Comparison of ENCODE assay signal across 22 cellular contexts in the genomic region with DNA sequence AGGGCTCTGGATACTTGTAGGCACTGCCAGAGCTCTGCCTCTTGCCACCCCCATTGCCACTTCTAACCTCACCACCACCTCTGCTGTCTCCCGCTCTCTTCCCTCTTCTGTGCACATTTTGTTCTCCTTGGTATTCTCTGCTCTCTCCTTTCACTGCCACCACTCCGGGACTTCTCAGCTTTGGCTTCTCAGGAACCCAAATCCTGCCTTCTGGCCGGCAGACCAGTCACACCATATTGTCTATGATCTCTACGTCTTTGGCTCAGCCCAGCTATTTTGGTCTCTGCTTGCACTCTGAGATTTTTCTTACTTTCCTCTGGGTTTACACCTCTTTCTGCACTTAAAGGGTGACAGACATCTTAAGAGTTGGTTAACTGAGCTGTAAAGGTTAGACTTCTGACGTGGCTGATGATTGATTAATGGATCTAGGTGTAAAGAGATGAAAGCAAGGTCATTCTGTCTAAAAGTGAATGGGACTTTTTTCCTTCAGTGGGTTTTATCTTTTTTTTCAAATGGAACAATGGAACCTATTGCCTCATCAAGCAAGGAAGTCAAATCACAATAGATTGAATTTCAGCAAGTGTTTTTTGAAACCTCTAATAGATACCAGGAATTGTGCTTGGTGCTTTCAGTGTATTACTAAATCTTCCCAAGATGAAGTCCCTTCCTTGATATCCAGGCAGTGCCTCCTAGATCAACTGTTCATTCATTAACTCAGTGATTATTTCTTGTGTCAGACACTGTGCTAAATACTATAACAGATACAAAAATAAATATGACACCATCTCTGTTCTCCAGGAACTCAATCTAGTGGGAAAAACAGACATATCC. TPM values are rescaled to one million over a fixed set of nuclear protein-coding genes. Genes with fewer than 3 reads are reported as not detected.
"Had no signal": no experiment of that assay in that cellular context is flagged by ENCODE, and none has a peak within 500 bp of the region (broad histone marks: within the 10 kb centered on the region; RNA-seq: fewer than 3 reads in every experiment).

No MANE protein-coding gene starts in this region.

- DNase-seq: activated CD4-positive, alpha-beta memory T cell treated with anti-CD3 and anti-CD28 coated beads for 36 hours; activated naive CD4-positive, alpha-beta T cell treated with Interleukin-2 at 50 U/mL for 16 hours; activated T-cell treated with anti-CD3 and anti-CD28 coated beads, Interleukin-2, amount 50 U/mL, for 1 hour; anterior cingulate cortex; effector memory CD4-positive, alpha-beta T cell; foreskin melanocyte; glutamatergic neuron; hippocampal formation; left lung; mammary epithelial cell; naive thymus-derived CD8-positive, alpha-beta T cell; nucleus accumbens; posterior cingulate gyrus; retina; SK-N-SH; spleen; stimulated activated naive B cell treated with anti-CD40 and anti-IgM and Interleukin-4, amounts not matched to agents 10 μg/mL and 1 μg/mL and 100 μg/mL, for 72 hours; upper lobe of right lung had no signal

- H3K9me3 ChIP-seq: left lung, SK-N-SH, spleen, upper lobe of right lung had no signal

- H3K4me2 ChIP-seq: SK-N-SH had no signal

- H3K27me3 ChIP-seq: left lung, spleen, upper lobe of right lung had no signal

- H3K4me1 ChIP-seq: upper lobe of right lung had no signal

- H3K4me3 ChIP-seq: left lung, spleen, upper lobe of right lung had no signal

- FAIRE-seq: keratinocyte, TTC549 had no signal

- ATAC-seq: left lung; naive thymus-derived CD8-positive, alpha-beta T cell; stimulated activated naive B cell treated with anti-CD40 and anti-IgM and Interleukin-4, amounts not matched to agents 10 μg/mL and 1 μg/mL and 100 μg/mL, for 72 hours had no signal

- H3K9ac ChIP-seq: SK-N-SH had no signal

- H3K27ac ChIP-seq: left lung, spleen, upper lobe of right lung had no signal

RNA-seq across cellular contexts. Expression of a gene that starts 13.8 kb away (rescaled TPM):
- total RNA-seq: activated CD4-positive, alpha-beta memory T cell treated with anti-CD3 and anti-CD28 coated beads for 36 hours; activated T-helper 2 cell treated with anti-CD3 and anti-CD28 coated beads, Interferon-gamma antibody, Interleukin-2, Interleukin-4, amounts not matched to agents 10 μg/mL and 5 μg/mL and 100 μg/mL, durations not matched to agents 14 hours and 24 hours and 36 hours; naive thymus-derived CD8-positive, alpha-beta T cell had no signal
- polyA plus RNA-seq: keratinocyte had no signal

RNA-seq across cellular contexts. Expression of a gene that starts 51.9 kb away (rescaled TPM):
- total RNA-seq: activated CD4-positive, alpha-beta memory T cell treated with anti-CD3 and anti-CD28 coated beads for 36 hours; activated T-helper 2 cell treated with anti-CD3 and anti-CD28 coated beads, Interferon-gamma antibody, Interleukin-2, Interleukin-4, amounts not matched to agents 10 μg/mL and 5 μg/mL and 100 μg/mL, durations not matched to agents 14 hours and 24 hours and 36 hours; left lung; mammary epithelial cell; mucosa of gallbladder; naive thymus-derived CD8-positive, alpha-beta T cell; spleen; upper lobe of right lung had no signal
- polyA plus RNA-seq: mammary epithelial cell; naive thymus-derived CD8-positive, alpha-beta T cell; SK-N-SH; spleen had no signal
